ENCODE assay signal across 1 cellular context in the genomic region with DNA sequence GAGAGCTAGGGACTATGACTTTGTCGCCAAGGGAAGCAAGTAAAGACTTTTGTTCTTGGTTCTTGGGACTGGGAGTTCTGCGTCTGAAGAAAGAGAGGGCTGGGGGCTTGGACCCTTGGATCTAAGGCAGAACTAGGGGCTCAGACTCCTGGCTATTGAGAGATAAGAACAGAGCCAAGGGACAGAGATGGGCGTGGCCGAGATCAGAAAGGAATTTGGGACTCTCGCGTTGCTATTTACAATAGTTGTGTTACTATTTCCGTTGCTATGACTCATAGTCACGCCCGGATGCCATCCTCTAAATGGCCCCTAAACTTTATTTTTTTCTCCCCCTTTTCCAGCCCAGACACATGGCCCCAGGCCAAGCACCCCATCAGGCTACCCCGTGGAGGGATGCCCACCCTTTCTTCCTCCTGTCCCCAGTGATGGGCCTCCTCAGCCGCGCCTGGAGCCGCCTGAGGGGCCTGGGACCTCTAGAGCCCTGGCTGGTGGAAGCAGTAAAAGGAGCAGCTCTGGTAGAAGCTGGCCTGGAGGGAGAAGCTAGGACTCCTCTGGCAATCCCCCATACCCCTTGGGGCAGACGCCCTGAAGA.
A peak's percentile ranks its signal among the peaks of the same experiment; 100 is the strongest.
TF ChIP-seq lines count a peak whose summit lies in the region.

No MANE protein-coding gene starts in this region.

TF ChIP-seq in HepG2, 621 proteins besides CTCF, POLR2A, EP300 and RAD21 (continued from another document and continues in another):
- TF ChIP-seq, protein P1, sequence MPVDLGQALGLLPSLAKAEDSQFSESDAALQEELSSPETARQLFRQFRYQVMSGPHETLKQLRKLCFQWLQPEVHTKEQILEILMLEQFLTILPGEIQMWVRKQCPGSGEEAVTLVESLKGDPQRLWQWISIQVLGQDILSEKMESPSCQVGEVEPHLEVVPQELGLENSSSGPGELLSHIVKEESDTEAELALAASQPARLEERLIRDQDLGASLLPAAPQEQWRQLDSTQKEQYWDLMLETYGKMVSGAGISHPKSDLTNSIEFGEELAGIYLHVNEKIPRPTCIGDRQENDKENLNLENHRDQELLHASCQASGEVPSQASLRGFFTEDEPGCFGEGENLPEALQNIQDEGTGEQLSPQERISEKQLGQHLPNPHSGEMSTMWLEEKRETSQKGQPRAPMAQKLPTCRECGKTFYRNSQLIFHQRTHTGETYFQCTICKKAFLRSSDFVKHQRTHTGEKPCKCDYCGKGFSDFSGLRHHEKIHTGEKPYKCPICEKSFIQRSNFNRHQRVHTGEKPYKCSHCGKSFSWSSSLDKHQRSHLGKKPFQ (CRISPR knock-in tag; IDR thresholded peaks at IDR 0.05; ENCODE audit: insufficient replicate concordance): no peak
- TF ChIP-seq HNRNPK (IDR thresholded peaks at IDR 0.05; ENCODE audit: low read depth, low read length, poor library complexity, severe bottlenecking): no peak
- TF ChIP-seq ZFAT (CRISPR knock-in tag; conservative IDR thresholded peaks at IDR 0.05): no peak
- TF ChIP-seq ZNF484 (CRISPR knock-in tag; IDR thresholded peaks at IDR 0.05; ENCODE audit: borderline replicate concordance, low read depth): no peak
- TF ChIP-seq NFATC3 (CRISPR knock-in tag; IDR thresholded peaks at IDR 0.05): no peak
- TF ChIP-seq ZNF703 (CRISPR knock-in tag; IDR thresholded peaks at IDR 0.05; ENCODE audit: borderline replicate concordance): 0 out of 2 replicates have a peak, but pooled peaks have one; percentile 29
- TF ChIP-seq ZMYM2 (CRISPR knock-in tag; IDR thresholded peaks at IDR 0.05): no peak
- TF ChIP-seq HOXA3 (CRISPR knock-in tag; IDR thresholded peaks at IDR 0.05): no peak
- TF ChIP-seq, protein P2, sequence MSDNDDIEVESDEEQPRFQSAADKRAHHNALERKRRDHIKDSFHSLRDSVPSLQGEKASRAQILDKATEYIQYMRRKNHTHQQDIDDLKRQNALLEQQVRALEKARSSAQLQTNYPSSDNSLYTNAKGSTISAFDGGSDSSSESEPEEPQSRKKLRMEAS (IDR thresholded peaks at IDR 0.05): 0 out of 2 replicates have a peak, but pooled peaks have one; percentile 11
- TF ChIP-seq CHD4 (IDR thresholded peaks at IDR 0.05; ENCODE audit: borderline replicate concordance, low read length): no peak
- TF ChIP-seq, protein P3, sequence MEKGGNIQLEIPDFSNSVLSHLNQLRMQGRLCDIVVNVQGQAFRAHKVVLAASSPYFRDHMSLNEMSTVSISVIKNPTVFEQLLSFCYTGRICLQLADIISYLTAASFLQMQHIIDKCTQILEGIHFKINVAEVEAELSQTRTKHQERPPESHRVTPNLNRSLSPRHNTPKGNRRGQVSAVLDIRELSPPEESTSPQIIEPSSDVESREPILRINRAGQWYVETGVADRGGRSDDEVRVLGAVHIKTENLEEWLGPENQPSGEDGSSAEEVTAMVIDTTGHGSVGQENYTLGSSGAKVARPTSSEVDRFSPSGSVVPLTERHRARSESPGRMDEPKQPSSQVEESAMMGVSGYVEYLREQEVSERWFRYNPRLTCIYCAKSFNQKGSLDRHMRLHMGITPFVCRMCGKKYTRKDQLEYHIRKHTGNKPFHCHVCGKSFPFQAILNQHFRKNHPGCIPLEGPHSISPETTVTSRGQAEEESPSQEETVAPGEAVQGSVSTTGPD (CRISPR knock-in tag; IDR thresholded peaks at IDR 0.05): no peak
- TF ChIP-seq GATAD2A (CRISPR knock-in tag; IDR thresholded peaks at IDR 0.05): no peak; the same call in 1 of the 2 replicates
- TF ChIP-seq SALL1 (CRISPR knock-in tag; IDR thresholded peaks at IDR 0.05): no peak
- no peak for TF ChIP-seq DNMT1 (CRISPR knock-in tag; IDR thresholded peaks at IDR 0.05)
- TF ChIP-seq ZNF274 (CRISPR knock-in tag; IDR thresholded peaks at IDR 0.05): no peak
- peak; percentile 88 for TF ChIP-seq TEAD3 (CRISPR knock-in tag; optimal IDR thresholded peaks at IDR 0.05; ENCODE audit: borderline replicate concordance)
- TF ChIP-seq, protein P4, sequence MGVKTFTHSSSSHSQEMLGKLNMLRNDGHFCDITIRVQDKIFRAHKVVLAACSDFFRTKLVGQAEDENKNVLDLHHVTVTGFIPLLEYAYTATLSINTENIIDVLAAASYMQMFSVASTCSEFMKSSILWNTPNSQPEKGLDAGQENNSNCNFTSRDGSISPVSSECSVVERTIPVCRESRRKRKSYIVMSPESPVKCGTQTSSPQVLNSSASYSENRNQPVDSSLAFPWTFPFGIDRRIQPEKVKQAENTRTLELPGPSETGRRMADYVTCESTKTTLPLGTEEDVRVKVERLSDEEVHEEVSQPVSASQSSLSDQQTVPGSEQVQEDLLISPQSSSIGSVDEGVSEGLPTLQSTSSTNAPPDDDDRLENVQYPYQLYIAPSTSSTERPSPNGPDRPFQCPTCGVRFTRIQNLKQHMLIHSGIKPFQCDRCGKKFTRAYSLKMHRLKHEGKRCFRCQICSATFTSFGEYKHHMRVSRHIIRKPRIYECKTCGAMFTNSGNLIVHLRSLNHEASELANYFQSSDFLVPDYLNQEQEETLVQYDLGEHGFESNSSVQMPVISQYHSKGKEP (CRISPR knock-in tag; IDR thresholded peaks at IDR 0.05): no peak
- TF ChIP-seq SYNCRIP (IDR thresholded peaks at IDR 0.05; ENCODE audit: insufficient read depth, low read depth, low read length): no peak
- peak; percentile 83; the same call in 1 of the 2 replicates for TF ChIP-seq SP5 (CRISPR knock-in tag; IDR thresholded peaks at IDR 0.05; ENCODE audit: borderline replicate concordance, low read depth)
- no peak for TF ChIP-seq JUN (CRISPR knock-in tag; IDR thresholded peaks at IDR 0.05)
- TF ChIP-seq, protein P5, sequence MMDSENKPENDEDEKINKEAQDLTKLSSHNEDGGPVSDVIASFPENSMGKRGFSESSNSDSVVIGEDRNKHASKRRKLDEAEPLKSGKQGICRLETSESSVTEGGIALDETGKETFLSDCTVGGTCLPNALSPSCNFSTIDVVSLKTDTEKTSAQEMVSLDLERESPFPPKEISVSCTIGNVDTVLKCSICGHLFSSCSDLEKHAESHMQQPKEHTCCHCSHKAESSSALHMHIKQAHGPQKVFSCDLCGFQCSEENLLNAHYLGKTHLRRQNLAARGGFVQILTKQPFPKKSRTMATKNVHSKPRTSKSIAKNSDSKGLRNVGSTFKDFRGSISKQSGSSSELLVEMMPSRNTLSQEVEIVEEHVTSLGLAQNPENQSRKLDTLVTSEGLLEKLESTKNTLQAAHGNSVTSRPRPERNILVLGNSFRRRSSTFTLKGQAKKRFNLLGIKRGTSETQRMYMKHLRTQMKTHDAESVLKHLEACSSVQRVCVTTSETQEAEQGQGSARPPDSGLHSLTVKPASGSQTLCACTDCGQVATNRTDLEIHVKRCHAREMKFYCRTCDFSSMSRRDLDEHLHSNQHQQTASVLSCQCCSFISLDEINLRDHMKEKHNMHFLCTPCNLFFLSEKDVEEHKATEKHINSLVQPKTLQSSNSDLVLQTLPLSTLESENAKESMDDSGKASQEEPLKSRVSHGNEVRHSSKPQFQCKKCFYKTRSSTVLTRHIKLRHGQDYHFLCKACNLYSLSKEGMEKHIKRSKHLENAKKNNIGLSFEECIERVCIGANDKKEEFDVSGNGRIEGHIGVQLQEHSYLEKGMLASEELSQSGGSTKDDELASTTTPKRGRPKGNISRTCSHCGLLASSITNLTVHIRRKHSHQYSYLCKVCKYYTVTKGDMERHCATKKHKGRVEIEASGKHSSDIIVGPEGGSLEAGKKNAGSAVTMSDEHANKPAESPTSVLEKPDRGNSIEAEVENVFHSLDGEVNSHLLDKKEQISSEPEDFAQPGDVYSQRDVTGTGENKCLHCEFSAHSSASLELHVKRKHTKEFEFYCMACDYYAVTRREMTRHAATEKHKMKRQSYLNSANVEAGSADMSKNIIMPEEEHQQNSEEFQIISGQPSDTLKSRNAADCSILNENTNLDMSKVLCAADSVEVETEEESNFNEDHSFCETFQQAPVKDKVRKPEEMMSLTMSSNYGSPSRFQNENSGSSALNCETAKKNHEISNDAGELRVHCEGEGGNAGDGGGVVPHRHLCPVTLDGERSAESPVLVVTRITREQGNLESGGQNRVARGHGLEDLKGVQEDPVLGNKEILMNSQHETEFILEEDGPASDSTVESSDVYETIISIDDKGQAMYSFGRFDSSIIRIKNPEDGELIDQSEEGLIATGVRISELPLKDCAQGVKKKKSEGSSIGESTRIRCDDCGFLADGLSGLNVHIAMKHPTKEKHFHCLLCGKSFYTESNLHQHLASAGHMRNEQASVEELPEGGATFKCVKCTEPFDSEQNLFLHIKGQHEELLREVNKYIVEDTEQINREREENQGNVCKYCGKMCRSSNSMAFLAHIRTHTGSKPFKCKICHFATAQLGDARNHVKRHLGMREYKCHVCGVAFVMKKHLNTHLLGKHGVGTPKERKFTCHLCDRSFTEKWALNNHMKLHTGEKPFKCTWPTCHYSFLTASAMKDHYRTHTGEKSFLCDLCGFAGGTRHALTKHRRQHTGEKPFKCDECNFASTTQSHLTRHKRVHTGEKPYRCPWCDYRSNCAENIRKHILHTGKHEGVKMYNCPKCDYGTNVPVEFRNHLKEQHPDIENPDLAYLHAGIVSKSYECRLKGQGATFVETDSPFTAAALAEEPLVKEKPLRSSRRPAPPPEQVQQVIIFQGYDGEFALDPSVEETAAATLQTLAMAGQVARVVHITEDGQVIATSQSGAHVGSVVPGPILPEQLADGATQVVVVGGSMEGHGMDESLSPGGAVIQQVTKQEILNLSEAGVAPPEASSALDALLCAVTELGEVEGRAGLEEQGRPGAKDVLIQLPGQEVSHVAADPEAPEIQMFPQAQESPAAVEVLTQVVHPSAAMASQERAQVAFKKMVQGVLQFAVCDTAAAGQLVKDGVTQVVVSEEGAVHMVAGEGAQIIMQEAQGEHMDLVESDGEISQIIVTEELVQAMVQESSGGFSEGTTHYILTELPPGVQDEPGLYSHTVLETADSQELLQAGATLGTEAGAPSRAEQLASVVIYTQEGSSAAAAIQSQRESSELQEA (CRISPR knock-in tag; IDR thresholded peaks at IDR 0.05; ENCODE audit: not compliant biosample characterization): no peak
- TF ChIP-seq HOXA9 (CRISPR knock-in tag; IDR thresholded peaks at IDR 0.05; ENCODE audit: borderline replicate concordance): no peak
- TF ChIP-seq, protein P6, sequence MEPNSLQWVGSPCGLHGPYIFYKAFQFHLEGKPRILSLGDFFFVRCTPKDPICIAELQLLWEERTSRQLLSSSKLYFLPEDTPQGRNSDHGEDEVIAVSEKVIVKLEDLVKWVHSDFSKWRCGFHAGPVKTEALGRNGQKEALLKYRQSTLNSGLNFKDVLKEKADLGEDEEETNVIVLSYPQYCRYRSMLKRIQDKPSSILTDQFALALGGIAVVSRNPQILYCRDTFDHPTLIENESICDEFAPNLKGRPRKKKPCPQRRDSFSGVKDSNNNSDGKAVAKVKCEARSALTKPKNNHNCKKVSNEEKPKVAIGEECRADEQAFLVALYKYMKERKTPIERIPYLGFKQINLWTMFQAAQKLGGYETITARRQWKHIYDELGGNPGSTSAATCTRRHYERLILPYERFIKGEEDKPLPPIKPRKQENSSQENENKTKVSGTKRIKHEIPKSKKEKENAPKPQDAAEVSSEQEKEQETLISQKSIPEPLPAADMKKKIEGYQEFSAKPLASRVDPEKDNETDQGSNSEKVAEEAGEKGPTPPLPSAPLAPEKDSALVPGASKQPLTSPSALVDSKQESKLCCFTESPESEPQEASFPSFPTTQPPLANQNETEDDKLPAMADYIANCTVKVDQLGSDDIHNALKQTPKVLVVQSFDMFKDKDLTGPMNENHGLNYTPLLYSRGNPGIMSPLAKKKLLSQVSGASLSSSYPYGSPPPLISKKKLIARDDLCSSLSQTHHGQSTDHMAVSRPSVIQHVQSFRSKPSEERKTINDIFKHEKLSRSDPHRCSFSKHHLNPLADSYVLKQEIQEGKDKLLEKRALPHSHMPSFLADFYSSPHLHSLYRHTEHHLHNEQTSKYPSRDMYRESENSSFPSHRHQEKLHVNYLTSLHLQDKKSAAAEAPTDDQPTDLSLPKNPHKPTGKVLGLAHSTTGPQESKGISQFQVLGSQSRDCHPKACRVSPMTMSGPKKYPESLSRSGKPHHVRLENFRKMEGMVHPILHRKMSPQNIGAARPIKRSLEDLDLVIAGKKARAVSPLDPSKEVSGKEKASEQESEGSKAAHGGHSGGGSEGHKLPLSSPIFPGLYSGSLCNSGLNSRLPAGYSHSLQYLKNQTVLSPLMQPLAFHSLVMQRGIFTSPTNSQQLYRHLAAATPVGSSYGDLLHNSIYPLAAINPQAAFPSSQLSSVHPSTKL (CRISPR knock-in tag; IDR thresholded peaks at IDR 0.05): peak; percentile 49
- no peak for TF ChIP-seq ZNF724P (CRISPR knock-in tag; IDR thresholded peaks at IDR 0.05; ENCODE audit: borderline replicate concordance)
- 0 out of 2 replicates have a peak, but pooled peaks have one; percentile 21 for TF ChIP-seq CAMTA2 (CRISPR knock-in tag; IDR thresholded peaks at IDR 0.05; ENCODE audit: borderline replicate concordance)
- TF ChIP-seq RXRB (CRISPR knock-in tag; IDR thresholded peaks at IDR 0.05; ENCODE audit: borderline replicate concordance): no peak
- peak; percentile 28; the same call in 1 of the 2 replicates for TF ChIP-seq GATAD1 (CRISPR knock-in tag; IDR thresholded peaks at IDR 0.05)
- peak; percentile 45; the same call in 1 of the 2 replicates for TF ChIP-seq IRF2 (CRISPR knock-in tag; IDR thresholded peaks at IDR 0.05)
- TF ChIP-seq ZSCAN21 (CRISPR knock-in tag; IDR thresholded peaks at IDR 0.05; ENCODE audit: borderline replicate concordance): no peak
- TF ChIP-seq SOX13 (IDR thresholded peaks at IDR 0.05): no peak
- peak in 1 of 2 experiments; percentile 63; a peak in 1 of 4 replicates for TF ChIP-seq SOX13 (CRISPR knock-in tag; conservative IDR thresholded peaks at IDR 0.05 in 1 of 2, IDR thresholded peaks at IDR 0.05 in 1 of 2)
- peak; percentile 12; the same call in 1 of the 2 replicates for TF ChIP-seq ERF (CRISPR knock-in tag; IDR thresholded peaks at IDR 0.05)
- TF ChIP-seq, protein P7, sequence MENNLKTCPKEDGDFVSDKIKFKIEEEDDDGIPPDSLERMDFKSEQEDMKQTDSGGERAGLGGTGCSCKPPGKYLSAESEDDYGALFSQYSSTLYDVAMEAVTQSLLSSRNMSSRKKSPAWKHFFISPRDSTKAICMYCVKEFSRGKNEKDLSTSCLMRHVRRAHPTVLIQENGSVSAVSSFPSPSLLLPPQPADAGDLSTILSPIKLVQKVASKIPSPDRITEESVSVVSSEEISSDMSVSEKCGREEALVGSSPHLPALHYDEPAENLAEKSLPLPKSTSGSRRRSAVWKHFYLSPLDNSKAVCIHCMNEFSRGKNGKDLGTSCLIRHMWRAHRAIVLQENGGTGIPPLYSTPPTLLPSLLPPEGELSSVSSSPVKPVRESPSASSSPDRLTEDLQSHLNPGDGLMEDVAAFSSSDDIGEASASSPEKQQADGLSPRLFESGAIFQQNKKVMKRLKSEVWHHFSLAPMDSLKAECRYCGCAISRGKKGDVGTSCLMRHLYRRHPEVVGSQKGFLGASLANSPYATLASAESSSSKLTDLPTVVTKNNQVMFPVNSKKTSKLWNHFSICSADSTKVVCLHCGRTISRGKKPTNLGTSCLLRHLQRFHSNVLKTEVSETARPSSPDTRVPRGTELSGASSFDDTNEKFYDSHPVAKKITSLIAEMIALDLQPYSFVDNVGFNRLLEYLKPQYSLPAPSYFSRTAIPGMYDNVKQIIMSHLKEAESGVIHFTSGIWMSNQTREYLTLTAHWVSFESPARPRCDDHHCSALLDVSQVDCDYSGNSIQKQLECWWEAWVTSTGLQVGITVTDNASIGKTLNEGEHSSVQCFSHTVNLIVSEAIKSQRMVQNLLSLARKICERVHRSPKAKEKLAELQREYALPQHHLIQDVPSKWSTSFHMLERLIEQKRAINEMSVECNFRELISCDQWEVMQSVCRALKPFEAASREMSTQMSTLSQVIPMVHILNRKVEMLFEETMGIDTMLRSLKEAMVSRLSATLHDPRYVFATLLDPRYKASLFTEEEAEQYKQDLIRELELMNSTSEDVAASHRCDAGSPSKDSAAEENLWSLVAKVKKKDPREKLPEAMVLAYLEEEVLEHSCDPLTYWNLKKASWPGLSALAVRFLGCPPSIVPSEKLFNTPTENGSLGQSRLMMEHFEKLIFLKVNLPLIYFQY (CRISPR knock-in tag; IDR thresholded peaks at IDR 0.05; ENCODE audit: borderline replicate concordance): no peak
- no peak for TF ChIP-seq GLI4 (CRISPR knock-in tag; IDR thresholded peaks at IDR 0.05; ENCODE audit: borderline replicate concordance)
- no peak for TF ChIP-seq ZNF672 (CRISPR knock-in tag; IDR thresholded peaks at IDR 0.05)
- TF ChIP-seq FIP1L1 (IDR thresholded peaks at IDR 0.05; ENCODE audit: borderline replicate concordance, insufficient read depth, low read depth, low read length): no peak
- no peak for TF ChIP-seq KDM1A (CRISPR knock-in tag; IDR thresholded peaks at IDR 0.05)
